Comparison of ENCODE assay signal across 33 cellular contexts in genomic region chr13:99782669-99783068, GRCh38.
DNase-seq lines count a peak whose midpoint lies in the region; ATAC-seq, FAIRE-seq and TF ChIP-seq lines count a peak whose summit lies in the region.
"Had no signal": no experiment of that assay in that cellular context is flagged by ENCODE, and none has a peak within 500 bp of the region (broad histone marks: within the 10 kb centered on the region; RNA-seq: fewer than 3 reads in every experiment).

No MANE protein-coding gene starts in this region.

- POLR2A ChIA-PET in SK-N-SH (lab: Yijun Ruan, JAX), result no interaction called here
- POLR2A ChIA-PET in HEK293 (lab: Yijun Ruan, JAX), result no interaction called here
- POLR2A ChIA-PET in K562 (lab: Yijun Ruan, JAX), result no interaction called here
- POLR2A ChIA-PET in GM10248 (lab: Yijun Ruan, JAX), result no interaction called here

- no peak for TF ChIP-seq EP300 in SK-N-SH (IDR thresholded peaks at IDR 0.05; ENCODE audit: borderline replicate concordance in 1 of 2, low read depth in 1 of 2, low read length in 1 of 2)
- TF ChIP-seq EP300 in K562 (IDR thresholded peaks at IDR 0.05; ENCODE audit: low read length), result no peak

- H4K20me1 ChIP-seq in SK-N-SH (ENCODE audit: insufficient read depth), result no peaks in the 10 kb centered on the region
- no peaks in the 10 kb centered on the region for H4K20me1 ChIP-seq in K562 (replicated peaks; ENCODE audit: control insufficient read depth, insufficient read depth, low read length)
- H4K20me1 ChIP-seq: BLaER1; BLaER1 treated with 17β-estradiol and CSF1 and Interleukin-3, amounts not matched to agents 10 nM and 100 nM had no signal

- intact Hi-C loops in K562 (cut with micrococcal nuclease), result no loop called here

- H3K4me3 ChIP-seq in SK-N-SH (ENCODE audit: low read depth in 2 of 2, low read length in 1 of 2), result no peak overlapping the region
- no peak overlapping the region for H3K4me3 ChIP-seq in HEK293 (ENCODE audit: low read depth, low read length)
- no peak overlapping the region for H3K4me3 ChIP-seq in K562
- H3K4me3 ChIP-seq: A549; BLaER1; BLaER1 treated with 17β-estradiol and CSF1 and Interleukin-3, amounts not matched to agents 10 nM and 100 nM had no signal

- no peaks in the 10 kb centered on the region for H3K9me3 ChIP-seq in SK-N-SH
- no peaks in the 10 kb centered on the region for H3K9me3 ChIP-seq in HEK293 (ENCODE audit: control insufficient read depth, insufficient read depth, low read depth, low read length)
- no peaks in the 10 kb centered on the region; the same call in 1 of the 2 replicates for H3K9me3 ChIP-seq in K562 (replicated peaks; ENCODE audit: control insufficient read depth, insufficient read depth, low read depth, low read length)
- H3K9me3 ChIP-seq: A549, BE2C had no signal

- CTCF ChIA-PET in SK-N-SH (lab: Yijun Ruan, JAX), result no interaction called here
- CTCF ChIA-PET in HEK293 (lab: Yijun Ruan, JAX), result no interaction called here
- CTCF ChIA-PET in K562 (lab: Yijun Ruan, JAX; ENCODE audit: low intra/inter-chr PET ratio), result no interaction called here
- CTCF ChIA-PET in GM10248 (lab: Yijun Ruan, JAX), result no interaction called here

- H2AFZ ChIP-seq in SK-N-SH (ENCODE audit: low read depth), result no peak overlapping the region
- H2AFZ ChIP-seq in K562 (ENCODE audit: low read depth, low read length), result no peak overlapping the region

- TF ChIP-seq POLR2A in K562 (conservative IDR thresholded peaks at IDR 0.05), result no peak

- no peaks in the 10 kb centered on the region for H3K27me3 ChIP-seq in SK-N-SH (ENCODE audit: insufficient read depth)
- no peaks in the 10 kb centered on the region for H3K27me3 ChIP-seq in K562 (ENCODE audit: control insufficient read depth in 2 of 2, insufficient read depth in 2 of 2, low read length in 2 of 2)
- H3K27me3 ChIP-seq: BE2C; BLaER1; BLaER1 treated with 17β-estradiol and CSF1 and Interleukin-3, amounts not matched to agents 10 nM and 100 nM had no signal

- H3K9me2 ChIP-seq in SK-N-SH, result no peaks in the 10 kb centered on the region

- TF ChIP-seq CTCF in SK-N-SH (IDR thresholded peaks at IDR 0.05) (no peak), HEK293 (tag by site-specific recombination; IDR thresholded peaks at IDR 0.05) (no peak), K562 (IDR thresholded peaks at IDR 0.05 in 2 of 3, conservative IDR thresholded peaks at IDR 0.05 in 1 of 3; ENCODE audit: insufficient read depth in 2 of 3, low read depth in 1 of 3, low read length in 3 of 3) (no peak), GM10248 (IDR thresholded peaks at IDR 0.05; ENCODE audit: control extremely low read depth, extremely low read depth, low read depth, missing control alignments) (no peak)

- H3K9ac ChIP-seq in SK-N-SH (no peak overlapping the region), K562 (ENCODE audit: insufficient read depth in 1 of 2, low read depth in 2 of 2, low read length in 2 of 2) (no peak overlapping the region)
- H3K9ac ChIP-seq: BLaER1; BLaER1 treated with 17β-estradiol and CSF1 and Interleukin-3, amounts not matched to agents 10 nM and 100 nM had no signal

- no peaks in the 10 kb centered on the region for H3K79me2 ChIP-seq in SK-N-SH (ENCODE audit: insufficient read depth)
- H3K79me2 ChIP-seq in K562 (ENCODE audit: control insufficient read depth, insufficient read depth, low read length), result no peaks in the 10 kb centered on the region

- BruUV-seq in K562 (replicated peaks; lab: Mats Ljungman, UMichigan), result no TSS peak

- H3K36me3 ChIP-seq in SK-N-SH (replicated peaks in 1 of 2; ENCODE audit: control insufficient read depth in 1 of 2, insufficient read depth in 2 of 2, low read length in 1 of 2) (no peaks in the 10 kb centered on the region), HEK293 (ENCODE audit: control insufficient read depth in 2 of 2, insufficient read depth in 1 of 2, low read length in 2 of 2) (no peaks in the 10 kb centered on the region), K562 (ENCODE audit: control insufficient read depth, insufficient read depth, low read length) (no peaks in the 10 kb centered on the region)
- H3K36me3 ChIP-seq: BE2C; BLaER1; BLaER1 treated with 17β-estradiol and CSF1 and Interleukin-3, amounts not matched to agents 10 nM and 100 nM had no signal

- no peak for DNase-seq in SK-N-SH
- no peak for DNase-seq in K562 (ENCODE audit: extremely low read depth in 1 of 4, low spot score in 3 of 4)
- no peak for DNase-seq in dedifferentiated amniotic fluid mesenchymal stem cell (ENCODE audit: extremely low spot score)
- DNase-seq in GM10248 (ENCODE audit: extremely low spot score), result no peak
- DNase-seq: 8988T; ACHN; AML-193; BE2C; C1 segment of cervical spinal cord; Caco-2; Calu3; CD4-positive, alpha-beta memory T cell; CD4-positive, alpha-beta T cell; CD4-positive, CD25-positive, alpha-beta regulatory T cell; CD8-positive, alpha-beta memory T cell; CD8-positive, alpha-beta T cell; COR-L47; DMS 273 treated with DMSO at 0.1 percent for 48 hours; DMS153; DMS53; DMS79; DMS79 treated with DMSO at 0.1 percent for 48 hours; DND-41; EL had no signal

- H3K4me1 ChIP-seq in SK-N-SH (ENCODE audit: control insufficient read depth in 1 of 2, insufficient read depth in 2 of 2, low read depth in 1 of 2, low read length in 1 of 2) (no peaks in the 10 kb centered on the region), HEK293 (ENCODE audit: control insufficient read depth, insufficient read depth, low read length) (no peaks in the 10 kb centered on the region), K562 (replicated peaks in 1 of 2; ENCODE audit: control insufficient read depth in 2 of 2, insufficient read depth in 2 of 2, low read length in 2 of 2) (no peaks in the 10 kb centered on the region; a peak in 1 of 5 replicates)
- H3K4me1 ChIP-seq: A549; BE2C; BLaER1; BLaER1 treated with 17β-estradiol and CSF1 and Interleukin-3, amounts not matched to agents 10 nM and 100 nM; Caco-2 had no signal

- 27% methylated on average over 3 of the region's 3 CpGs for WGBS in SK-N-SH (ENCODE audit: low lambda C conversion rate)
- 9% methylated on average over 3 of the region's 3 CpGs for WGBS in K562 (ENCODE audit: insufficient coverage, low coverage, missing lambda C conversion rate)

- H3K9me1 ChIP-seq in K562 (ENCODE audit: control insufficient read depth, insufficient read depth, low read length), result no peaks in the 10 kb centered on the region

- no peaks in the 10 kb centered on the region for H3F3A ChIP-seq in SK-N-SH (replicated peaks; ENCODE audit: insufficient read depth)

- no peak for FAIRE-seq in K562 (lab: Jason Lieb, UNC)
- FAIRE-seq: A204.1, A549, D721Med had no signal

- in situ Hi-C loops in K562 (cut with MboI), result no loop called here

- ATAC-seq in SK-N-SH treated with all-trans-retinoic acid at 6 μM for 48 hours (no peak), K562 (no peak)
- ATAC-seq: A549; CD8-positive, alpha-beta T cell had no signal

- H3K27ac ChIP-seq in SK-N-SH (ENCODE audit: low read depth in 2 of 2, low read length in 1 of 2), result no peak overlapping the region
- no peak overlapping the region for H3K27ac ChIP-seq in HEK293 (ENCODE audit: extremely low read depth, low read depth, low read length)
- no peak overlapping the region for H3K27ac ChIP-seq in K562 (ENCODE audit: extremely low read depth, low read depth, low read length)
- H3K27ac ChIP-seq: 22Rv1; A549; BLaER1; BLaER1 treated with 17β-estradiol and CSF1 and Interleukin-3, amounts not matched to agents 10 nM and 100 nM; C4-2B had no signal

- no peak overlapping the region for H3K4me2 ChIP-seq in SK-N-SH
- H3K4me2 ChIP-seq in K562 (ENCODE audit: insufficient read depth, low read length), result no peak overlapping the region
- H3K4me2 ChIP-seq: A549; BLaER1; BLaER1 treated with 17β-estradiol and CSF1 and Interleukin-3, amounts not matched to agents 10 nM and 100 nM had no signal

- TF ChIP-seq RAD21 in SK-N-SH (IDR thresholded peaks at IDR 0.05; ENCODE audit: low read length) (no peak), K562 (CRISPR knock-in tag; conservative IDR thresholded peaks at IDR 0.05 in 1 of 2, IDR thresholded peaks at IDR 0.05 in 1 of 2) (no peak)

TF ChIP-seq in SK-N-SH treated with all-trans-retinoic acid at 6 μM for 48 hours, 23 proteins besides CTCF, POLR2A, EP300 and RAD21 (continues in another document):
- peak; percentile 95 for TF ChIP-seq ZFP30 (CRISPR knock-in tag; IDR thresholded peaks at IDR 0.05)
- TF ChIP-seq ISL1 (CRISPR knock-in tag; IDR thresholded peaks at IDR 0.05), result no peak

TF ChIP-seq in SK-N-SH, 30 proteins besides CTCF, POLR2A, EP300 and RAD21:
- TF ChIP-seq MAX (IDR thresholded peaks at IDR 0.05; ENCODE audit: low read depth) (no peak), EZH2phosphoT487 (IDR thresholded peaks at IDR 0.05; ENCODE audit: borderline replicate concordance, low read depth) (no peak), GATA2 (CRISPR knock-in tag; IDR thresholded peaks at IDR 0.05) (no peak)

TF ChIP-seq in HEK293, 187 proteins besides CTCF, POLR2A, EP300 and RAD21:
- peak; percentile 100 for TF ChIP-seq ZNF558 (tag by site-specific recombination; IDR thresholded peaks at IDR 0.05)
- no peak for TF ChIP-seq REPIN1 (tag by site-specific recombination; IDR thresholded peaks at IDR 0.05; ENCODE audit: low read depth)

TF ChIP-seq in K562, 482 proteins besides CTCF, POLR2A, EP300 and RAD21:
- TF ChIP-seq SMC3 (conservative IDR thresholded peaks at IDR 0.05; ENCODE audit: insufficient read depth, low read depth, low read length) (no peak), TRIM24 (IDR thresholded peaks at IDR 0.05) (peak in 1 of 2 experiments; percentile 42; a peak in 1 of 4 replicates), TRIM28 (IDR thresholded peaks at IDR 0.05) (peak; percentile 63; the same call in 1 of the 2 replicates), ZNF766 (CRISPR knock-in tag; conservative IDR thresholded peaks at IDR 0.05) (no peak), POLR2AphosphoS2 (IDR thresholded peaks at IDR 0.05; ENCODE audit: low read length) (no peak), ZNF280A (IDR thresholded peaks at IDR 0.05; ENCODE audit: low read depth, partially characterized antibody) (peak; percentile 80)
TF ChIP-seq in K562: peak in this region for 3.
